20 cellular contexts compared by ENCODE assay signal in the genomic region with DNA sequence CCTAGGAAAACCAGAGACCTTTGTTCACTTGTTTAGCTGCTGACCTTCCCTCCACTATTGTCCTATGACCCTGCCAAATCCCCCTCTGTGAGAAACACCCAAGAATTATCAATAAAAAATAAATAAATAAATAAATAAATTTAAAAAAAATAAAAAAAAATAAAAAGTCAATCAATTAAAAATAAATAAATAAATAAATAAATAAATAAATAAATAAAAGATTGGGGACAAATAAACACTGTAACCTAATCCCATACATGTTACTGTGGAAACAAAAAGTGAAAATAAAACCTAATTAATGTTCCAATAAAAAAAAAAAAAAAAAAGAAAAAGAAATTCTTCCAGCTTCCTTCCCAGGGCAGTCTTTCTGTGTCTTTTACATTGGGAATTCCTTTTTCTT. TPM values are rescaled to one million over a fixed set of nuclear protein-coding genes. Genes with fewer than 3 reads are reported as not detected.
"Had no signal": no experiment of that assay in that cellular context is flagged by ENCODE, and none has a peak within 500 bp of the region (broad histone marks: within the 10 kb centered on the region; RNA-seq: fewer than 3 reads in every experiment).

No MANE protein-coding gene starts in this region.

RNA-seq across cellular contexts. Expression of a gene that starts 6.4 kb away (rescaled TPM):
- total RNA-seq: skeletal muscle tissue had no signal

RNA-seq across cellular contexts. Expression of a gene that starts 23.8 kb away (rescaled TPM):
- total RNA-seq: left colon; left lung; liver; lower lobe of right lung; mammary epithelial cell; mucosa of gallbladder; naive thymus-derived CD8-positive, alpha-beta T cell; neural crest cell; osteocyte; progenitor cell of endocrine pancreas; pulmonary artery endothelial cell; renal cortical epithelial cell; right atrium auricular region; right lobe of liver; skeletal muscle tissue; smooth muscle cell; temporal lobe; tibial nerve; ureter had no signal
- polyA plus RNA-seq: keratinocyte; mammary epithelial cell; naive thymus-derived CD8-positive, alpha-beta T cell; smooth muscle cell had no signal
